Comparison of ENCODE assay signal across 8 cellular contexts in genomic region chr1:110872366-110872744, GRCh38. TPM values are rescaled to one million over a fixed set of nuclear protein-coding genes. Genes with fewer than 3 reads are reported as not detected.
A peak's percentile ranks its signal among the peaks of the same experiment; 100 is the strongest.
DNase-seq lines count a peak whose midpoint lies in the region; ATAC-seq and TF ChIP-seq lines count a peak whose summit lies in the region.

No MANE protein-coding gene starts in this region.

- H3F3A ChIP-seq in PC-9 (ENCODE audit: insufficient read depth, low read depth), result no peaks in the 10 kb centered on the region

- H4K20me1 ChIP-seq in PC-9 (ENCODE audit: insufficient read depth), result no peaks in the 10 kb centered on the region

- intact Hi-C loops in PC-9 (cut with micrococcal nuclease; ENCODE audit: unreplicated experiment), result no loop called here

- H3K9me3 Mint-ChIP-seq in activated naive CD8-positive, alpha-beta T cell treated with anti-CD3 and anti-CD28 coated beads for 36 hours, result peaks cover 13% of the 10 kb centered on the region
- H3K9me3 Mint-ChIP-seq in stimulated activated naive B cell treated with anti-CD40 and anti-IgM and Interleukin-4, amounts not matched to agents 10 μg/mL and 1 μg/mL and 100 μg/mL, for 72 hours, result peaks cover under 1 to 4% of the 10 kb centered on the region in 2 donors

- H3K4me3 Mint-ChIP-seq in activated naive CD8-positive, alpha-beta T cell treated with anti-CD3 and anti-CD28 coated beads for 36 hours, result peak overlapping the region; percentile 97
- H3K4me3 Mint-ChIP-seq in stimulated activated naive B cell treated with anti-CD40 and anti-IgM and Interleukin-4, amounts not matched to agents 10 μg/mL and 1 μg/mL and 100 μg/mL, for 72 hours, result peak overlapping the region; percentile 87 to 91

- peaks cover 36% of the 10 kb centered on the region for H3K4me1 Mint-ChIP-seq in activated naive CD8-positive, alpha-beta T cell treated with anti-CD3 and anti-CD28 coated beads for 36 hours
- peaks cover 40 to 76% of the 10 kb centered on the region in 2 donors for H3K4me1 Mint-ChIP-seq in stimulated activated naive B cell treated with anti-CD40 and anti-IgM and Interleukin-4, amounts not matched to agents 10 μg/mL and 1 μg/mL and 100 μg/mL, for 72 hours

- BruUV-seq in PC-9 (replicated peaks; lab: Mats Ljungman, UMichigan), result no TSS peak

- H3K36me3 Mint-ChIP-seq in activated naive CD8-positive, alpha-beta T cell treated with anti-CD3 and anti-CD28 coated beads for 36 hours, result peaks cover 37% of the 10 kb centered on the region
- peaks cover 18 to 27% of the 10 kb centered on the region in 2 donors for H3K36me3 Mint-ChIP-seq in stimulated activated naive B cell treated with anti-CD40 and anti-IgM and Interleukin-4, amounts not matched to agents 10 μg/mL and 1 μg/mL and 100 μg/mL, for 72 hours

- POLR2A ChIA-PET in PC-9 (lab: Charles Lee; ENCODE audit: unreplicated experiment), result no interaction called here

- TF ChIP-seq CTCF in PC-9 (conservative IDR thresholded peaks at IDR 0.05), result no peak

- no peak overlapping the region for H3K4me3 ChIP-seq in SJCRH30
- H3K4me3 ChIP-seq in PC-9, result no peak overlapping the region

- peak overlapping the region; percentile 97 for H3K27ac Mint-ChIP-seq in activated naive CD8-positive, alpha-beta T cell treated with anti-CD3 and anti-CD28 coated beads for 36 hours
- peak overlapping the region; percentile 98 for H3K27ac Mint-ChIP-seq in stimulated activated naive B cell treated with anti-CD40 and anti-IgM and Interleukin-4, amounts not matched to agents 10 μg/mL and 1 μg/mL and 100 μg/mL, for 72 hours

- H2AFZ ChIP-seq in PC-9, result no peak overlapping the region

- no peaks in the 10 kb centered on the region for H3K4me1 ChIP-seq in SJCRH30
- H3K4me1 ChIP-seq in PC-9 (replicated peaks; ENCODE audit: insufficient read depth), result no peaks in the 10 kb centered on the region

- H3K27me3 ChIP-seq in SJCRH30, result 0 out of 2 replicates have a peak, but pooled peaks cover 3% of the 10 kb centered on the region
- H3K27me3 ChIP-seq in PC-9 (ENCODE audit: insufficient read depth, low read depth), result no peaks in the 10 kb centered on the region; the same call in 1 of the 2 replicates

- H3K36me3 ChIP-seq in SJCRH30, result no peaks in the 10 kb centered on the region
- H3K36me3 ChIP-seq in PC-9 (ENCODE audit: low read depth), result no peaks in the 10 kb centered on the region

- peak; percentile 22 for ATAC-seq in HG03139 (IDR thresholded peaks at IDR 0.05; ENCODE audit: unreplicated experiment)
- ATAC-seq in stimulated activated naive B cell treated with anti-CD40 and anti-IgM and Interleukin-4, amounts not matched to agents 10 μg/mL and 1 μg/mL and 100 μg/mL, for 72 hours (replicated peaks), result peak; percentile 77 to 80
- no peak for ATAC-seq in HG03280 (IDR thresholded peaks at IDR 0.05; ENCODE audit: unreplicated experiment)

- H3K27ac ChIP-seq in SJCRH30 (no peak overlapping the region), PC-9 (no peak overlapping the region)

- no peaks in the 10 kb centered on the region for H3K9me2 ChIP-seq in PC-9 (ENCODE audit: insufficient read depth)

- H3K9me3 ChIP-seq in SJCRH30 (replicated peaks), result no peaks in the 10 kb centered on the region
- no peaks in the 10 kb centered on the region for H3K9me3 ChIP-seq in PC-9 (ENCODE audit: insufficient read depth, low read depth)

- H3K4me2 ChIP-seq in PC-9, result no peak overlapping the region

- CTCF ChIA-PET in PC-9 (lab: Charles Lee), result no interaction called here

- no peaks in the 10 kb centered on the region for H3K79me2 ChIP-seq in PC-9 (ENCODE audit: low read depth)

- peak; percentile 11 for DNase-seq in NOMO-1 treated with DMSO at 0.1 percent for 48 hours (lab: John Stamatoyannopoulos, UW; ENCODE audit: unreplicated experiment)
- DNase-seq in NOMO-1 treated with dmso at 0.1 percent for 144 hours (lab: John Stamatoyannopoulos, UW; ENCODE audit: unreplicated experiment), result no peak
- no peak for DNase-seq in activated naive CD8-positive, alpha-beta T cell treated with anti-CD3 and anti-CD28 coated beads for 36 hours
- peak; percentile 61 for DNase-seq in stimulated activated naive B cell treated with anti-CD40 and anti-IgM and Interleukin-4, amounts not matched to agents 10 μg/mL and 1 μg/mL and 100 μg/mL, for 72 hours
- no peak for DNase-seq in SJCRH30
- DNase-seq in PC-9, result no peak

- no peaks in the 10 kb centered on the region for H3K27me3 Mint-ChIP-seq in activated naive CD8-positive, alpha-beta T cell treated with anti-CD3 and anti-CD28 coated beads for 36 hours
- H3K27me3 Mint-ChIP-seq in stimulated activated naive B cell treated with anti-CD40 and anti-IgM and Interleukin-4, amounts not matched to agents 10 μg/mL and 1 μg/mL and 100 μg/mL, for 72 hours, result no peaks in the 10 kb centered on the region

RNA-seq across cellular contexts. Expression of gene CD53, which starts 0.6 kb away (rescaled TPM):
- total RNA-seq in activated naive CD8-positive, alpha-beta T cell treated with anti-CD3 and anti-CD28 coated beads for 36 hours, result 100 to 1,000 TPM; 191 to 193 TPM
- total RNA-seq in SJCRH30 (2014; rRNA removed; shearing (Covaris generic)), result 0.08 and 0.15 TPM in 2 replicates
- not detected in 2 replicates for total RNA-seq in PC-9 (2021)

Comparison
In these comparisons a context has a peak if more than half of its experiments do, and no peak if none do; other contexts are left out.
1. DNase-seq: peak in NOMO-1 treated with DMSO at 0.1 percent for 48 hours (single experiment) and stimulated activated naive B cell treated with anti-CD40 and anti-IgM and Interleukin-4, amounts not matched to agents 10 μg/mL and 1 μg/mL and 100 μg/mL, for 72 hours (single experiment); none in NOMO-1 treated with dmso at 0.1 percent for 144 hours (single experiment), activated naive CD8-positive, alpha-beta T cell treated with anti-CD3 and anti-CD28 coated beads for 36 hours (single experiment), SJCRH30 (0 of 2) and PC-9 (0 of 2).
2. RNA of gene CD53, which starts 0.6 kb away (total RNA-seq): 191 to 193 TPM in activated naive CD8-positive, alpha-beta T cell treated with anti-CD3 and anti-CD28 coated beads for 36 hours; 0.08 to 0.15 TPM in SJCRH30 and not detected in PC-9; every median in the first group is over 100 times any median in the second.